Comparison of ENCODE assay signal across 9 cellular contexts in the genomic region with DNA sequence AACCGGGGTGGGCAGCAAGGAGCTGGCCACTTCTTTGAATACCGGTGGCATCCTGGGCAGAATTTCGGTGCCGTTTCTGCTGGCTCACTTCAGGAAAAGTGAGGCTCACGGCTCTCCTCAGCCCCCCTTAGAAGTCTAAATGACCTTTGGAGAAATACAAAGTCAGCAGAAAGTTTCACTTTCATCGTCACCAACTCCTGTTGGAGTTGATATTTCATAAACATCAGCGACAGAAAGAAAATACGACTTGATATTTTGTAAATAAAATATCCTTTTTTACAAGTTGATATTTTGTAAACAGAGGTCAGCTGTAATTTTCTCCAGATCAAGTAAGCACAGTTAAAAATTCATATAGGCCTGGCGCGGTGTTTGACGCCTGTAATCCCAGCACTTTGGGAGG. TPM values are rescaled to one million over a fixed set of nuclear protein-coding genes. Genes with fewer than 3 reads are reported as not detected.
DNase-seq lines count a peak whose midpoint lies in the region; ATAC-seq, FAIRE-seq and TF ChIP-seq lines count a peak whose summit lies in the region.
"Had no signal": no experiment of that assay in that cellular context is flagged by ENCODE, and none has a peak within 500 bp of the region (broad histone marks: within the 10 kb centered on the region; RNA-seq: fewer than 3 reads in every experiment).

No MANE protein-coding gene starts in this region.

- H3K4me3 ChIP-seq in AG10803 (ENCODE audit: low read length): peak overlapping the region; percentile 90
- peak overlapping the region; percentile 97 for H3K4me3 ChIP-seq in MG63
- peak overlapping the region; percentile 70 to 91 for H3K4me3 ChIP-seq in duodenal mucosa (ENCODE audit: low read depth in 1 of 2, low read length in 2 of 2)

- no peak for FAIRE-seq in GM12892 (lab: Jason Lieb, UNC)

- H3K9me3 Mint-ChIP-seq in natural killer cell treated with Interleukin-12 subunit alpha and Interleukin-12 subunit beta and Interleukin-15 and Interleukin-18, amount 100 ng/mL, for 72 hours: peaks cover 12% of the 10 kb centered on the region

- no peak for TF ChIP-seq CTCF in AG10803 (conservative IDR thresholded peaks at IDR 0.05; ENCODE audit: low read length)

- H3K4me3 Mint-ChIP-seq in natural killer cell treated with Interleukin-12 subunit alpha and Interleukin-12 subunit beta and Interleukin-15 and Interleukin-18, amount 100 ng/mL, for 72 hours: peak overlapping the region; percentile 77

- peak overlapping the region; percentile 63 to 72 for H3K9ac ChIP-seq in duodenal mucosa (ENCODE audit: low read depth in 1 of 2, low read length in 2 of 2)

- H3K36me3 Mint-ChIP-seq in natural killer cell treated with Interleukin-12 subunit alpha and Interleukin-12 subunit beta and Interleukin-15 and Interleukin-18, amount 100 ng/mL, for 72 hours: peaks cover 42% of the 10 kb centered on the region

- H3K27me3 ChIP-seq in MG63 (no peaks in the 10 kb centered on the region), duodenal mucosa (ENCODE audit: control insufficient read depth in 1 of 2, insufficient read depth in 2 of 2, low read length in 2 of 2) (no peaks in the 10 kb centered on the region)

- TF ChIP-seq POLR2A in GM12892 (IDR thresholded peaks at IDR 0.05; ENCODE audit: low read depth, low read length): no peak

- H3K27me3 Mint-ChIP-seq in natural killer cell treated with Interleukin-12 subunit alpha and Interleukin-12 subunit beta and Interleukin-15 and Interleukin-18, amount 100 ng/mL, for 72 hours: no peaks in the 10 kb centered on the region

- H3K36me3 ChIP-seq in MG63 (peaks cover 82% of the 10 kb centered on the region), duodenal mucosa (ENCODE audit: control insufficient read depth in 1 of 2, insufficient read depth in 2 of 2, low read length in 2 of 2) (peaks cover 22 to 27% of the 10 kb centered on the region in 2 donors)

- ATAC-seq in natural killer cell treated with Interleukin-12 subunit alpha and Interleukin-12 subunit beta and Interleukin-15 and Interleukin-18, amount 100 ng/mL, for 72 hours: no peak
- ATAC-seq in HG03457 (IDR thresholded peaks at IDR 0.05; ENCODE audit: unreplicated experiment) (no peak), HG02759 (IDR thresholded peaks at IDR 0.05; ENCODE audit: unreplicated experiment) (no peak)

- H3K4me1 ChIP-seq in duodenal mucosa (ENCODE audit: control insufficient read depth in 1 of 2, insufficient read depth in 2 of 2, low read length in 2 of 2): peaks cover 3 to 6% of the 10 kb centered on the region in 2 donors

- H3K9me3 ChIP-seq in MG63: peaks cover 66% of the 10 kb centered on the region
- peaks cover 51 to 60% of the 10 kb centered on the region in 2 donors for H3K9me3 ChIP-seq in duodenal mucosa (ENCODE audit: control insufficient read depth in 1 of 2, low read length in 2 of 2)

- H3K4me1 Mint-ChIP-seq in natural killer cell treated with Interleukin-12 subunit alpha and Interleukin-12 subunit beta and Interleukin-15 and Interleukin-18, amount 100 ng/mL, for 72 hours (ENCODE audit: low read depth in 2 of 2): peaks cover 9 to 19% of the 10 kb centered on the region in 2 donors

- H3K27ac ChIP-seq in duodenal mucosa (ENCODE audit: low read depth, low read length): no peak overlapping the region

- DNase-seq in AG10803 (ENCODE audit: low read depth) (no peak), MG63 (no peak), GM03348 (ENCODE audit: low spot score) (no peak), GM12892 (ENCODE audit: insufficient read length) (no peak)
- DNase-seq in natural killer cell treated with Interleukin-12 subunit alpha and Interleukin-12 subunit beta and Interleukin-15 and Interleukin-18, amount 100 ng/mL, for 72 hours (ENCODE audit: low spot score): no peak

- peak overlapping the region; percentile 63 to 76 for H3K27ac Mint-ChIP-seq in natural killer cell treated with Interleukin-12 subunit alpha and Interleukin-12 subunit beta and Interleukin-15 and Interleukin-18, amount 100 ng/mL, for 72 hours

RNA-seq across cellular contexts. Expression of gene ZNF75A, which starts 0.8 kb away (rescaled TPM):
- total RNA-seq in MG63 (2014; rRNA removed; shearing (Covaris generic); ENCODE audit: low replicate concordance): 13.7 and 20.3 TPM in 2 replicates
- 10 to 100 TPM; 43.0 to 43.8 TPM for total RNA-seq in natural killer cell treated with Interleukin-12 subunit alpha and Interleukin-12 subunit beta and Interleukin-15 and Interleukin-18, amount 100 ng/mL, for 72 hours
- 11.2 TPM for polyA plus RNA-seq in GM12892 (2012; ENCODE audit: missing spikeins)

RNA-seq across cellular contexts. Expression of gene TIGD7, which starts 0.8 kb away (rescaled TPM):
- 5.2 and 10.7 TPM in 2 replicates for total RNA-seq in MG63 (2014; rRNA removed; shearing (Covaris generic); ENCODE audit: low replicate concordance)
- total RNA-seq in natural killer cell treated with Interleukin-12 subunit alpha and Interleukin-12 subunit beta and Interleukin-15 and Interleukin-18, amount 100 ng/mL, for 72 hours: 1 to 10 TPM; 5.0 to 6.7 TPM
- 2.0 TPM for polyA plus RNA-seq in GM12892 (2012; ENCODE audit: missing spikeins)

RNA-seq across cellular contexts. Expression of gene ZNF263, which starts 22.8 kb away (rescaled TPM):
- total RNA-seq in MG63 (2014; rRNA removed; shearing (Covaris generic); ENCODE audit: low replicate concordance): 48.3 and 74.7 TPM in 2 replicates
- total RNA-seq in natural killer cell treated with Interleukin-12 subunit alpha and Interleukin-12 subunit beta and Interleukin-15 and Interleukin-18, amount 100 ng/mL, for 72 hours: 10 to 100 TPM; 23.2 to 24.5 TPM
- polyA plus RNA-seq in GM12892 (2012; ENCODE audit: missing spikeins): 22.4 TPM

RNA-seq across cellular contexts. Expression of gene OR2C1, which starts 49.6 kb away (rescaled TPM):
- total RNA-seq in MG63 (2014; rRNA removed; shearing (Covaris generic); ENCODE audit: low replicate concordance): not detected in 2 replicates
- not detected for total RNA-seq in natural killer cell treated with Interleukin-12 subunit alpha and Interleukin-12 subunit beta and Interleukin-15 and Interleukin-18, amount 100 ng/mL, for 72 hours
- not detected for polyA plus RNA-seq in GM12892 (2012; ENCODE audit: missing spikeins)
- total RNA-seq: glomerular endothelial cell had no signal

RNA-seq across cellular contexts. Expression of gene MEFV, which starts 49.6 kb away (rescaled TPM):
- total RNA-seq in MG63 (2014; rRNA removed; shearing (Covaris generic); ENCODE audit: low replicate concordance): 0.07 TPM in 1 of 2 replicates, not detected in the other
- under 1 TPM; 0.26 to 0.31 TPM for total RNA-seq in natural killer cell treated with Interleukin-12 subunit alpha and Interleukin-12 subunit beta and Interleukin-15 and Interleukin-18, amount 100 ng/mL, for 72 hours
- 0.51 TPM for polyA plus RNA-seq in GM12892 (2012; ENCODE audit: missing spikeins)
- total RNA-seq: glomerular endothelial cell had no signal
